16 cellular contexts compared by ENCODE assay signal in genomic region chr1:32044246-32044645, GRCh38. TPM values are rescaled to one million over a fixed set of nuclear protein-coding genes. Genes with fewer than 3 reads are reported as not detected.
A peak's percentile ranks its signal among the peaks of the same experiment; 100 is the strongest.
DNase-seq lines count a peak whose midpoint lies in the region; ATAC-seq, FAIRE-seq and TF ChIP-seq lines count a peak whose summit lies in the region.
"Had no signal": no experiment of that assay in that cellular context is flagged by ENCODE, and none has a peak within 500 bp of the region (broad histone marks: within the 10 kb centered on the region; RNA-seq: fewer than 3 reads in every experiment).

No MANE protein-coding gene starts in this region.

- no peak overlapping the region for H2BK5ac ChIP-seq in H1 (ENCODE audit: low read depth, low read length)

- H3K4me1 Mint-ChIP-seq in immature natural killer cell: no peaks in the 10 kb centered on the region
- H3K4me1 Mint-ChIP-seq: CD8-positive, alpha-beta memory T cell had no signal

- H3K9me3 Mint-ChIP-seq in immature natural killer cell: no peaks in the 10 kb centered on the region
- H3K9me3 Mint-ChIP-seq: CD8-positive, alpha-beta memory T cell had no signal

- no peaks in the 10 kb centered on the region for H3K23me2 ChIP-seq in H1 (ENCODE audit: low read depth, low read length)

- H2BK120ac ChIP-seq in H1 (replicated peaks; ENCODE audit: low read depth, low read length): no peak overlapping the region

- ATAC-seq in HepG2 (no peak), right lobe of liver (no peak), HG03342 (IDR thresholded peaks at IDR 0.05; ENCODE audit: unreplicated experiment) (no peak)
- ATAC-seq: A549 had no signal

- intact Hi-C loops in HepG2 (cut with micrococcal nuclease; ENCODE audit: unreplicated experiment): no loop called here
- intact Hi-C loops in right lobe of liver (cut with DNase I): no loop called here
- intact Hi-C loops in breast epithelium (cut with DNase I; ENCODE audit: low total_unique reads): no loop called here

- no peak overlapping the region for H2BK15ac ChIP-seq in H1 (ENCODE audit: low read length)

- H3K4me2 ChIP-seq in HepG2 (ENCODE audit: low read depth, low read length) (no peak overlapping the region), H1 (ENCODE audit: insufficient read depth in 1 of 2, low read depth in 2 of 2, low read length in 2 of 2) (no peak overlapping the region)
- H3K4me2 ChIP-seq: A549 had no signal

- FAIRE-seq in HepG2 (lab: Jason Lieb, UNC) (no peak), H1 (lab: Jason Lieb, UNC) (no peak)
- FAIRE-seq: A549, GM18507, HTR-8/SVneo had no signal

- no peak for TF ChIP-seq EP300 in HepG2 (IDR thresholded peaks at IDR 0.05; ENCODE audit: low read depth in 2 of 2, low read length in 2 of 2)
- TF ChIP-seq EP300 in HepG2 (CRISPR knock-in tag; IDR thresholded peaks at IDR 0.05; ENCODE audit: borderline replicate concordance): no peak
- TF ChIP-seq EP300 in H1 (IDR thresholded peaks at IDR 0.05; ENCODE audit: borderline replicate concordance in 1 of 2, low read depth in 2 of 2, low read length in 2 of 2): no peak

- no peak overlapping the region for H3K9ac ChIP-seq in HepG2 (ENCODE audit: insufficient read depth, low read depth, low read length)
- H3K9ac ChIP-seq in H1 (replicated peaks in 1 of 4; ENCODE audit: extremely low read depth in 1 of 4, low read depth in 3 of 4, low read length in 3 of 4): no peak overlapping the region

- no peak overlapping the region for H3K56ac ChIP-seq in H1 (replicated peaks; ENCODE audit: insufficient read length, low read depth, low read length)

- TF ChIP-seq CTCF in HepG2 (CRISPR knock-in tag; IDR thresholded peaks at IDR 0.05): no peak
- no peak for TF ChIP-seq CTCF in right lobe of liver (IDR thresholded peaks at IDR 0.05)
- no peak for TF ChIP-seq CTCF in H1 (IDR thresholded peaks at IDR 0.05; ENCODE audit: control extremely low read depth in 1 of 3, insufficient read depth in 1 of 3, low read depth in 1 of 3, low read length in 3 of 3)
- TF ChIP-seq CTCF in breast epithelium (IDR thresholded peaks at IDR 0.05): no peak

- peak overlapping the region in 1 of 6 donors; percentile 34 for H3K27ac Mint-ChIP-seq in immature natural killer cell

- H3K36me3 Mint-ChIP-seq in immature natural killer cell: peaks cover 23 to 36% (median 25%) of the 10 kb centered on the region in 3 donors

- no TSS peak for BruUV-seq in HepG2 (replicated peaks; lab: Mats Ljungman, UMichigan)

- H3K4me3 ChIP-seq in HepG2 (replicated peaks in 1 of 3; ENCODE audit: insufficient read depth in 1 of 3, low read depth in 2 of 3, low read length in 3 of 3): no peak overlapping the region
- no peak overlapping the region for H3K4me3 ChIP-seq in right lobe of liver
- no peak overlapping the region for H3K4me3 ChIP-seq in H1 (ENCODE audit: extremely low read depth in 1 of 4, insufficient read depth in 2 of 4, low read depth in 3 of 4, low read length in 4 of 4)
- H3K4me3 ChIP-seq in breast epithelium: no peak overlapping the region
- H3K4me3 ChIP-seq: A549, HAP-1 had no signal

- H2BK20ac ChIP-seq in H1 (ENCODE audit: low read length): no peak overlapping the region

- H3K27me3 Mint-ChIP-seq in immature natural killer cell (ENCODE audit: low read depth in 3 of 3): no peaks in the 10 kb centered on the region
- H3K27me3 Mint-ChIP-seq: CD8-positive, alpha-beta memory T cell had no signal

- no peak overlapping the region for H4K5ac ChIP-seq in H1 (ENCODE audit: insufficient read length, low read depth, low read length)

- no peak overlapping the region for H4K8ac ChIP-seq in H1 (ENCODE audit: extremely low read depth, insufficient read depth, low read length)

- DNase-seq in HepG2 (ENCODE audit: low spot score) (no peak), right lobe of liver (no peak), NCI-H524 treated with DMSO at 0.1 percent for 48 hours (lab: John Stamatoyannopoulos, UW) (peak; percentile 10), H1 (ENCODE audit: low read depth in 1 of 2, low spot score in 2 of 2) (no peak), immature natural killer cell (no peak), breast epithelium (ENCODE audit: low spot score in 2 of 2) (no peak)
- DNase-seq: BE2C; Caco-2; CD8-positive, alpha-beta memory T cell; GOT3 had no signal

- H3K18ac ChIP-seq in H1 (ENCODE audit: extremely low read depth, low read length): no peak overlapping the region

- H4K20me1 ChIP-seq in HepG2 (ENCODE audit: insufficient read depth, low read length): no peaks in the 10 kb centered on the region
- peaks cover 1 to 11% of the 10 kb centered on the region in 2 experiments for H4K20me1 ChIP-seq in H1 (replicated peaks in 1 of 2; ENCODE audit: control insufficient read depth in 1 of 2, insufficient read depth in 2 of 2, low read length in 2 of 2)

- in situ Hi-C loops in HepG2 (cut with HindIII; ENCODE audit: extremely low pct_ligation_motif_present, low pct_unique_long_range_greater_than_20kb): no loop called here

- H3K27ac ChIP-seq in HepG2 (ENCODE audit: extremely low read length, insufficient read depth, low read length) (no peak overlapping the region), right lobe of liver (no peak overlapping the region), H1 (ENCODE audit: low read depth, low read length) (no peak overlapping the region), breast epithelium (no peak overlapping the region)
- H3K27ac ChIP-seq: A549, C4-2B had no signal

- H3K36me3 ChIP-seq in HepG2 (replicated peaks in 1 of 2; ENCODE audit: control insufficient read depth in 1 of 2, insufficient read depth in 2 of 2, low read length in 2 of 2): peaks cover 30 to 45% of the 10 kb centered on the region in 2 experiments
- H3K36me3 ChIP-seq in right lobe of liver: peaks cover 10 to 59% (median 41%) of the 10 kb centered on the region in 4 donors
- H3K36me3 ChIP-seq in H1 (ENCODE audit: control insufficient read depth in 2 of 4, insufficient read depth in 4 of 4, low read length in 3 of 4): peaks cover 21 to 74% (median 58%) of the 10 kb centered on the region in 4 experiments
- H3K36me3 ChIP-seq in breast epithelium: no peaks in the 10 kb centered on the region

- H2BK12ac ChIP-seq in H1 (ENCODE audit: low read depth, low read length): no peak overlapping the region

- no peak overlapping the region for H4K91ac ChIP-seq in H1 (replicated peaks; ENCODE audit: insufficient read length, low read length)

- CTCF ChIA-PET in HepG2 (lab: Yijun Ruan, JAX; ENCODE audit: low intra/inter-chr PET ratio, low total read pairs) (no interaction called here), H1 (lab: Charles Lee; ENCODE audit: partially characterized antibody) (interaction anchor here (0.6 to 1.9 kb wide), 4 partner anchors 9 to 76 kb away, joined by 3 to 8 read pairs (median 4); no protein-coding TSS in a partner anchor)

- no peak for TF ChIP-seq POLR2A in HepG2 (IDR thresholded peaks at IDR 0.05; ENCODE audit: insufficient read depth in 1 of 2, low read depth in 2 of 2, low read length in 2 of 2)
- no peak for TF ChIP-seq POLR2A in right lobe of liver (IDR thresholded peaks at IDR 0.05)
- no peak for TF ChIP-seq POLR2A in H1 (IDR thresholded peaks at IDR 0.05; ENCODE audit: control extremely low read depth in 1 of 2, low read depth in 2 of 2, low read length in 2 of 2)
- no peak for TF ChIP-seq POLR2A in breast epithelium (IDR thresholded peaks at IDR 0.05)

- H2AFZ ChIP-seq in HepG2 (ENCODE audit: low read length) (no peak overlapping the region), H1 (ENCODE audit: low read length) (no peak overlapping the region)

- TF ChIP-seq RAD21 in HepG2 (CRISPR knock-in tag; IDR thresholded peaks at IDR 0.05) (no peak), H1 (IDR thresholded peaks at IDR 0.05 in 1 of 2, conservative IDR thresholded peaks at IDR 0.05 in 1 of 2; ENCODE audit: low read depth in 2 of 2, low read length in 2 of 2) (no peak)

- H3K9me3 ChIP-seq in HepG2 (ENCODE audit: low read length) (no peaks in the 10 kb centered on the region), right lobe of liver (no peaks in the 10 kb centered on the region), H1 (ENCODE audit: insufficient read depth in 2 of 2, low read depth in 1 of 2, low read length in 1 of 2) (no peaks in the 10 kb centered on the region), breast epithelium (no peaks in the 10 kb centered on the region)
- H3K9me3 ChIP-seq: A549, BE2C, Caco-2, HAP-1 had no signal

- H3K4me3 Mint-ChIP-seq in immature natural killer cell: no peak overlapping the region
- H3K4me3 Mint-ChIP-seq: CD8-positive, alpha-beta memory T cell had no signal

- H2AK5ac ChIP-seq in H1 (ENCODE audit: low read depth, low read length): no peak overlapping the region

- H3K27me3 ChIP-seq in HepG2 (ENCODE audit: control insufficient read depth in 1 of 2, insufficient read depth in 2 of 2, low read length in 2 of 2) (no peaks in the 10 kb centered on the region), right lobe of liver (no peaks in the 10 kb centered on the region), H1 (replicated peaks in 1 of 4; ENCODE audit: control insufficient read depth in 3 of 4, extremely low read depth in 1 of 4, insufficient read depth in 3 of 4, low read length in 3 of 4) (no peaks in the 10 kb centered on the region), breast epithelium (no peaks in the 10 kb centered on the region)
- H3K27me3 ChIP-seq: BE2C had no signal

- no peaks in the 10 kb centered on the region; the same call in 1 of the 2 replicates for H3K79me1 ChIP-seq in H1 (ENCODE audit: low read depth, low read length)

- POLR2A ChIA-PET in HepG2 (lab: Yijun Ruan, JAX): no interaction called here
- POLR2A ChIA-PET in H1 (lab: Charles Lee; ENCODE audit: partially characterized antibody): interaction anchor here (1.0 to 2.4 kb wide), 5 partner anchors 10 to 31 kb away, joined by 3 to 12 read pairs (median 3); partner anchors contain the start of gene KHDRBS1

- no peaks in the 10 kb centered on the region for H3K79me2 ChIP-seq in HepG2 (ENCODE audit: insufficient read depth, low read length)
- H3K79me2 ChIP-seq in H1 (ENCODE audit: control insufficient read depth in 1 of 2, insufficient read depth in 2 of 2, low read length in 2 of 2): peaks cover 0 to 4% of the 10 kb centered on the region in 2 experiments; a peak in 1 of 4 replicates

- H3K4ac ChIP-seq in H1 (replicated peaks; ENCODE audit: insufficient read length, low read depth, low read length): no peak overlapping the region

- 93% methylated on average over 1 of the region's 1 CpG for WGBS in HepG2 (ENCODE audit: low lambda C conversion rate)
- 88% methylated on average over 1 of the region's 1 CpG for WGBS in right lobe of liver (ENCODE audit: insufficient coverage, low coverage, low lambda C conversion rate, missing lambda C conversion rate)
- WGBS in H1 (ENCODE audit: extremely low coverage in 1 of 2, insufficient coverage in 1 of 2, insufficient read length in 1 of 2, insufficient replicate concordance in 2 of 2, low coverage in 1 of 2, low lambda C conversion rate in 2 of 2, missing lambda C conversion rate in 1 of 2), 2 experiments: 94% methylated on average over 1 of the region's 1 CpG; no CpG with 5 or more reads in 1 of the 2 experiments

- no peak overlapping the region for H3K23ac ChIP-seq in H1 (ENCODE audit: insufficient read length)

- no peak overlapping the region for H3K14ac ChIP-seq in H1 (ENCODE audit: insufficient read length)

- H3K4me1 ChIP-seq in HepG2 (ENCODE audit: insufficient read depth, low read length): no peaks in the 10 kb centered on the region
- H3K4me1 ChIP-seq in right lobe of liver: no peaks in the 10 kb centered on the region
- no peaks in the 10 kb centered on the region for H3K4me1 ChIP-seq in H1 (replicated peaks in 1 of 4; ENCODE audit: control insufficient read depth in 3 of 4, insufficient read depth in 4 of 4, low read length in 3 of 4)
- no peaks in the 10 kb centered on the region for H3K4me1 ChIP-seq in breast epithelium
- H3K4me1 ChIP-seq: A549, BE2C, Caco-2, HAP-1 had no signal

RNA-seq across cellular contexts. Expression of gene TMEM39B, which starts 28.5 kb away (rescaled TPM):
- total RNA-seq in HepG2 (2016; rRNA removed; fragmentation: Illumina TruSeq; extraction: Trizol) (3.1 and 4.9 TPM in 2 replicates), right lobe of liver (10 to 100 TPM in 1 of 6 experiments, 1 to 10 TPM in 5; 4.0 to 10.3 (median 6.3) TPM), breast epithelium (1 to 10 TPM; 4.2 to 6.2 (median 4.8) TPM)
- total RNA-seq in HepG2 (2016; cell fraction: cytosol; rRNA removed; fragmentation: Illumina TruSeq; extraction: Trizol; ENCODE audit: low read depth): 2.9 and 3.2 TPM in 2 replicates
- total RNA-seq in HepG2 (2016; cell fraction: insoluble cytoplasmic fraction; rRNA removed; fragmentation: Illumina TruSeq; extraction: Trizol): 3.4 and 4.4 TPM in 2 replicates
- 4.0 and 4.6 TPM in 2 replicates for total RNA-seq in HepG2 (2016; cell fraction: membrane; rRNA removed; fragmentation: Illumina TruSeq; extraction: Trizol)
- total RNA-seq in HepG2 (2016; cell fraction: nucleus; rRNA removed; fragmentation: Illumina TruSeq; extraction: Trizol): 4.6 and 5.6 TPM in 2 replicates
- polyA plus RNA-seq in HepG2 (2011; rRNA removed) (10.4 and 12.9 TPM in 2 replicates), H1 (2011; rRNA removed) (32.7 and 39.6 TPM in 2 replicates), immature natural killer cell (1 to 10 TPM in 2 of 3 donors, under 1 TPM in 1; 0.94 to 2.3 (median 2.0) TPM)
- polyA plus RNA-seq in HepG2 (2011; cell fraction: cytosol; rRNA removed): 8.0 and 13.2 TPM in 2 replicates
- polyA plus RNA-seq in HepG2 (2011; cell fraction: nucleus; rRNA removed): 15.7 and 16.8 TPM in 2 replicates
- polyA plus RNA-seq in HepG2 (2012): 9.8 and 10.0 TPM in 2 replicates
- 4.1 and 4.5 TPM in 2 replicates for polyA plus RNA-seq in HepG2 (2016; cell fraction: cytosol; fragmentation: Illumina TruSeq; extraction: Trizol; ENCODE audit: low read depth)
- polyA plus RNA-seq in HepG2 (2016; cell fraction: insoluble cytoplasmic fraction; fragmentation: Illumina TruSeq; extraction: Trizol; ENCODE audit: low read depth): 5.8 and 5.9 TPM in 2 replicates
- 4.4 and 4.9 TPM in 2 replicates for polyA plus RNA-seq in HepG2 (2016; cell fraction: membrane; fragmentation: Illumina TruSeq; extraction: Trizol; ENCODE audit: low read depth)
- 13.8 and 13.9 TPM in 2 replicates for polyA plus RNA-seq in HepG2 (2016; cell fraction: nucleus; fragmentation: Illumina TruSeq; extraction: Trizol; ENCODE audit: insufficient read depth, low read depth)
- 26.1 and 27.9 TPM in 2 replicates for polyA minus RNA-seq in HepG2 (2011; rRNA and poly(A)+ RNA removed; ENCODE audit: low replicate concordance)
- 8.2 and 9.8 TPM in 2 replicates for polyA minus RNA-seq in HepG2 (2011; cell fraction: cytosol; rRNA and poly(A)+ RNA removed)
- polyA minus RNA-seq in HepG2 (2011; cell fraction: nucleus; rRNA and poly(A)+ RNA removed): 5.3 and 6.3 TPM in 2 replicates
- 24.6 and 25.3 TPM in 2 replicates for total RNA-seq in H1 (2021; fragmentation: NEBNext Ultra II Directional; extraction: Animal tissue kit (Norgen Biotek cat#: 25700))
- polyA plus RNA-seq in H1 (2011; cell fraction: cytosol; rRNA removed): 23.6 TPM
- 31.0 TPM for polyA plus RNA-seq in H1 (2011; cell fraction: nucleus; rRNA removed)
- polyA plus RNA-seq in H1 (2012, experiment 1 of 2): 15.8 to 27.3 TPM (median 23.5 TPM) in 4 replicates
- 24.5 TPM for polyA plus RNA-seq in H1 (2012, experiment 2 of 2)
- 23.0 TPM for polyA plus RNA-seq in H1 (2013, experiment 1 of 2)
- 25.3 TPM for polyA plus RNA-seq in H1 (2013, experiment 2 of 2)
- 16.2 and 21.4 TPM in 2 replicates for polyA minus RNA-seq in H1 (2011; rRNA and poly(A)+ RNA removed)
- 13.9 TPM for polyA minus RNA-seq in H1 (2011; cell fraction: cytosol; rRNA and poly(A)+ RNA removed)
- 10.3 TPM for polyA minus RNA-seq in H1 (2011; cell fraction: nucleus; rRNA and poly(A)+ RNA removed)

RNA-seq across cellular contexts. Expression of gene KHDRBS1, which starts 30.6 kb away (rescaled TPM):
- total RNA-seq in HepG2 (2016; rRNA removed; fragmentation: Illumina TruSeq; extraction: Trizol) (39.0 and 86.8 TPM in 2 replicates), right lobe of liver (10 to 100 TPM; 22.8 to 38.2 (median 34.0) TPM), breast epithelium (10 to 100 TPM; 58.2 to 78.7 (median 66.9) TPM)
- 13.0 and 13.9 TPM in 2 replicates for total RNA-seq in HepG2 (2016; cell fraction: cytosol; rRNA removed; fragmentation: Illumina TruSeq; extraction: Trizol; ENCODE audit: low read depth)
- 37.3 and 82.6 TPM in 2 replicates for total RNA-seq in HepG2 (2016; cell fraction: insoluble cytoplasmic fraction; rRNA removed; fragmentation: Illumina TruSeq; extraction: Trizol)
- total RNA-seq in HepG2 (2016; cell fraction: membrane; rRNA removed; fragmentation: Illumina TruSeq; extraction: Trizol): 32.0 and 34.5 TPM in 2 replicates
- 47.6 and 52.9 TPM in 2 replicates for total RNA-seq in HepG2 (2016; cell fraction: nucleus; rRNA removed; fragmentation: Illumina TruSeq; extraction: Trizol)
- polyA plus RNA-seq in HepG2 (2011; rRNA removed) (19.8 and 25.1 TPM in 2 replicates), H1 (2011; rRNA removed) (53.8 and 62.7 TPM in 2 replicates), immature natural killer cell (100 to 1,000 TPM in 1 of 3 donors, 10 to 100 TPM in 2; 74.0 to 121 (median 86.1) TPM)
- polyA plus RNA-seq in HepG2 (2011; cell fraction: cytosol; rRNA removed): 20.8 and 25.6 TPM in 2 replicates
- 17.2 and 19.1 TPM in 2 replicates for polyA plus RNA-seq in HepG2 (2011; cell fraction: nucleus; rRNA removed)
- 70.1 and 107 TPM in 2 replicates for polyA plus RNA-seq in HepG2 (2012)
- 11.9 and 12.3 TPM in 2 replicates for polyA plus RNA-seq in HepG2 (2016; cell fraction: cytosol; fragmentation: Illumina TruSeq; extraction: Trizol; ENCODE audit: low read depth)
- polyA plus RNA-seq in HepG2 (2016; cell fraction: insoluble cytoplasmic fraction; fragmentation: Illumina TruSeq; extraction: Trizol; ENCODE audit: low read depth): 131 and 149 TPM in 2 replicates
- 31.5 and 34.1 TPM in 2 replicates for polyA plus RNA-seq in HepG2 (2016; cell fraction: membrane; fragmentation: Illumina TruSeq; extraction: Trizol; ENCODE audit: low read depth)
- polyA plus RNA-seq in HepG2 (2016; cell fraction: nucleus; fragmentation: Illumina TruSeq; extraction: Trizol; ENCODE audit: insufficient read depth, low read depth): 78.0 and 82.8 TPM in 2 replicates
- polyA minus RNA-seq in HepG2 (2011; rRNA and poly(A)+ RNA removed; ENCODE audit: low replicate concordance): 28.2 and 34.0 TPM in 2 replicates
- 35.6 and 38.3 TPM in 2 replicates for polyA minus RNA-seq in HepG2 (2011; cell fraction: cytosol; rRNA and poly(A)+ RNA removed)
- 22.7 and 24.1 TPM in 2 replicates for polyA minus RNA-seq in HepG2 (2011; cell fraction: nucleus; rRNA and poly(A)+ RNA removed)
- total RNA-seq in H1 (2021; fragmentation: NEBNext Ultra II Directional; extraction: Animal tissue kit (Norgen Biotek cat#: 25700)): 281 and 284 TPM in 2 replicates
- 64.7 TPM for polyA plus RNA-seq in H1 (2011; cell fraction: cytosol; rRNA removed)
- 110 TPM for polyA plus RNA-seq in H1 (2011; cell fraction: nucleus; rRNA removed)
- polyA plus RNA-seq in H1 (2012, experiment 1 of 2): 171 to 223 TPM (median 192 TPM) in 4 replicates
- 72.6 TPM for polyA plus RNA-seq in H1 (2012, experiment 2 of 2)
- 218 TPM for polyA plus RNA-seq in H1 (2013, experiment 1 of 2)
- polyA plus RNA-seq in H1 (2013, experiment 2 of 2): 211 TPM
- polyA minus RNA-seq in H1 (2011; rRNA and poly(A)+ RNA removed): 49.3 and 53.9 TPM in 2 replicates
- 93.5 TPM for polyA minus RNA-seq in H1 (2011; cell fraction: cytosol; rRNA and poly(A)+ RNA removed)
- polyA minus RNA-seq in H1 (2011; cell fraction: nucleus; rRNA and poly(A)+ RNA removed): 69.0 TPM

Comparison
In these comparisons a context has a peak if more than half of its experiments do, and no peak if none do; other contexts are left out.
1. Of the 41 proteins assayed by ChIP-seq in both HepG2 and H1: peak only in HepG2: none; only in H1: none; in both: POLR2AphosphoS5; in neither: 40.